Comparison of ENCODE assay signal across 9 cellular contexts in the genomic region with DNA sequence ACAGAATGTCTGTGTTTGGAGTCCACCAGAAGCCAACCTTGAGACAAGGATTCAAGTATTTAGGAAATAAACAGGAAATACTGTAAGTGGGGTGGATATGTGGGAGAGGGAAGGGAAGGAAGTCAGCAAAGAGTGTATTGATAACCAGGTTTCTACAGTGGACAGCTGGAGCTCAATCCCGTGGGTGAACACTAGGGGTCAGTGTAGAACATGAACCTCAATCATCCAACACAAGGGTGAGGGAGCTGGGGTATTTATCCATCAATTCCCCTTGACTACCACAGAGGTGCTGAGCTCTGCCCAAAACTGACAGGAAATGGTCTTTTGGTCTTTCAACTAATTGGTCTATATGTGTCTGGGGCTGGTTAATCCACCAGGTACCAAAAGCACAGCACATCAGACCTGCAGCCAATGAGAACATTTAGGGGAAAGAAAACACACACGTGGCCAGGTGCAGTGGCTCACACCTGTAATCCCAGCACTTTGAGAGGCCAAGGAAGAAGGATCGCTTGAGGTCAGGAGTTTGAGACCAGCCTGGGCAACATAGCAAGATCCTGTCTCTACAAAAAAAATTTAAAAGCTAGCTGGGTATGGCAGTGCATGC. TPM values are rescaled to one million over a fixed set of nuclear protein-coding genes. Genes with fewer than 3 reads are reported as not detected.
A peak's percentile ranks its signal among the peaks of the same experiment; 100 is the strongest.
DNase-seq lines count a peak whose midpoint lies in the region; ATAC-seq lines count a peak whose summit lies in the region.
"Had no signal": no experiment of that assay in that cellular context is flagged by ENCODE, and none has a peak within 500 bp of the region (broad histone marks: within the 10 kb centered on the region; RNA-seq: fewer than 3 reads in every experiment).

No MANE protein-coding gene starts in this region.

- H3K9me3 Mint-ChIP-seq in activated naive CD4-positive, alpha-beta T cell treated with anti-CD3 and anti-CD28 coated beads, Interleukin-2, amount 50 U/mL, for 72 hours: peaks cover 10 to 13% of the 10 kb centered on the region in 2 donors

- peak; percentile 1 for DNase-seq in NCI-H510A treated with DMSO at 0.1 percent for 48 hours (lab: John Stamatoyannopoulos, UW)
- no peak for DNase-seq in NCI-H510A (lab: John Stamatoyannopoulos, UW)
- DNase-seq in RPMI7951 (ENCODE audit: low read depth): peak; percentile 44
- DNase-seq in activated naive CD4-positive, alpha-beta T cell treated with anti-CD3 and anti-CD28 coated beads, Interleukin-2, amount 50 U/mL, for 72 hours (ENCODE audit: low spot score in 2 of 2): peak in 1 of 2 donors; percentile 67
- peak; percentile 58 for DNase-seq in iPS DF 6.9 (ENCODE audit: low read depth, low spot score)
- peak; percentile 26 to 48 (median 30) for DNase-seq in stimulated activated CD4-positive, alpha-beta T cell treated with anti-CD3 and anti-CD28 coated beads, TNF-alpha, amount 100 ng/mL, for 24 hours (ENCODE audit: low read depth in 3 of 3)

- WGBS in iPS DF 6.9 (ENCODE audit: insufficient coverage, insufficient read length): no CpG with 5 or more reads among the region's 3 CpGs

- H3K36me3 Mint-ChIP-seq in activated naive CD4-positive, alpha-beta T cell treated with anti-CD3 and anti-CD28 coated beads, Interleukin-2, amount 50 U/mL, for 72 hours: peaks cover 5 to 35% of the 10 kb centered on the region in 2 donors

- no peak overlapping the region for H3K4me3 ChIP-seq in iPS DF 6.9 (ENCODE audit: low read length)

- no peak overlapping the region for H3K27ac Mint-ChIP-seq in activated naive CD4-positive, alpha-beta T cell treated with anti-CD3 and anti-CD28 coated beads, Interleukin-2, amount 50 U/mL, for 72 hours

- H3K27ac ChIP-seq in iPS DF 6.9 (ENCODE audit: low read length): no peak overlapping the region

- no peaks in the 10 kb centered on the region for H3K27me3 ChIP-seq in iPS DF 6.9 (ENCODE audit: control insufficient read depth, insufficient read depth, low read length)

- H3K9me3 ChIP-seq in iPS DF 6.9 (ENCODE audit: control insufficient read depth, insufficient read depth, low read length): no peaks in the 10 kb centered on the region

- peak; percentile 68 to 81 for ATAC-seq in activated naive CD4-positive, alpha-beta T cell treated with anti-CD3 and anti-CD28 coated beads, Interleukin-2, amount 50 U/mL, for 72 hours
- ATAC-seq in HG03280 (IDR thresholded peaks at IDR 0.05; ENCODE audit: unreplicated experiment) (no peak), HG03025 (IDR thresholded peaks at IDR 0.05; ENCODE audit: low FRiP score, unreplicated experiment) (no peak)

- H3K36me3 ChIP-seq in iPS DF 6.9 (ENCODE audit: control insufficient read depth, insufficient read depth, low read length): no peaks in the 10 kb centered on the region

- no peaks in the 10 kb centered on the region for H3K4me1 ChIP-seq in iPS DF 6.9 (ENCODE audit: control insufficient read depth, insufficient read depth, low read length)

RNA-seq across cellular contexts. Expression of a gene that starts 5.6 kb away (rescaled TPM):
- total RNA-seq in RPMI7951 (2014; rRNA removed; shearing (Covaris generic)): 15.0 and 23.3 TPM in 2 replicates
- 1 to 10 TPM; 1.9 to 3.9 TPM for total RNA-seq in activated naive CD4-positive, alpha-beta T cell treated with anti-CD3 and anti-CD28 coated beads, Interleukin-2, amount 50 U/mL, for 72 hours

RNA-seq across cellular contexts. Expression of a gene that starts 19.6 kb away (rescaled TPM):
- total RNA-seq in RPMI7951 (2014; rRNA removed; shearing (Covaris generic)): not detected in 2 replicates
- total RNA-seq in activated naive CD4-positive, alpha-beta T cell treated with anti-CD3 and anti-CD28 coated beads, Interleukin-2, amount 50 U/mL, for 72 hours: not detected
- total RNA-seq: urinary bladder had no signal

RNA-seq across cellular contexts. Expression of a gene that starts 52.3 kb away (rescaled TPM):
- 0.36 and 0.39 TPM in 2 replicates for total RNA-seq in RPMI7951 (2014; rRNA removed; shearing (Covaris generic))
- not detected for total RNA-seq in activated naive CD4-positive, alpha-beta T cell treated with anti-CD3 and anti-CD28 coated beads, Interleukin-2, amount 50 U/mL, for 72 hours
- total RNA-seq: urinary bladder had no signal

Comparison
In these comparisons a context has a peak if more than half of its experiments do, and no peak if none do; other contexts are left out.
1. ATAC-seq: peak in activated naive CD4-positive, alpha-beta T cell treated with anti-CD3 and anti-CD28 coated beads, Interleukin-2, amount 50 U/mL, for 72 hours (2 of 2); none in HG03280 (single experiment) and HG03025 (single experiment).